Comparison of ENCODE assay signal across 11 cellular contexts in genomic region chr1:41742219-41742618, GRCh38.
DNase-seq lines count a peak whose midpoint lies in the region; ATAC-seq and TF ChIP-seq lines count a peak whose summit lies in the region.
"Had no signal": no experiment of that assay in that cellular context is flagged by ENCODE, and none has a peak within 500 bp of the region (broad histone marks: within the 10 kb centered on the region; RNA-seq: fewer than 3 reads in every experiment).

No MANE protein-coding gene starts in this region.

- H3K36me3 ChIP-seq in ACC112 (ENCODE audit: insufficient read depth, low read length) (no peaks in the 10 kb centered on the region), fibroblast of lung (ENCODE audit: control insufficient read depth, insufficient read depth, low read length) (no peaks in the 10 kb centered on the region), GM23338 (ENCODE audit: insufficient read depth) (no peaks in the 10 kb centered on the region)

- H3K27me3 Mint-ChIP-seq in GM23338 (ENCODE audit: insufficient read depth, low read depth, poor library complexity), result peaks cover 2% of the 10 kb centered on the region

- H3K9me2 ChIP-seq in GM23338 (ENCODE audit: insufficient read depth), result no peaks in the 10 kb centered on the region

- H2AFZ ChIP-seq in ACC112 (ENCODE audit: low read length, unreplicated experiment) (no peak overlapping the region), fibroblast of lung (ENCODE audit: low read length) (no peak overlapping the region), GM23338 (no peak overlapping the region)

- no peak overlapping the region for H3K4me3 Mint-ChIP-seq in GM23338

- H3K79me2 ChIP-seq in ACC112 (ENCODE audit: control insufficient read depth, insufficient read depth, low read length, unreplicated experiment) (no peaks in the 10 kb centered on the region), fibroblast of lung (ENCODE audit: control insufficient read depth, insufficient read depth, low read length) (no peaks in the 10 kb centered on the region), GM23338 (replicated peaks; ENCODE audit: insufficient read depth) (no peaks in the 10 kb centered on the region)

- no peaks in the 10 kb centered on the region for H3K36me3 Mint-ChIP-seq in GM23338 (ENCODE audit: low read depth)

- H3K27me3 ChIP-seq in ACC112 (ENCODE audit: insufficient read depth, low read length), result no peaks in the 10 kb centered on the region
- no peaks in the 10 kb centered on the region for H3K27me3 ChIP-seq in fibroblast of lung (ENCODE audit: control insufficient read depth, insufficient read depth, low read length)
- H3K27me3 ChIP-seq in GM23338 (ENCODE audit: insufficient read depth), result no peaks in the 10 kb centered on the region

- H3K27ac ChIP-seq in ACC112 (ENCODE audit: low read depth, low read length) (peak overlapping the region; percentile 81), fibroblast of lung (ENCODE audit: insufficient read depth, low read length) (peak overlapping the region; percentile 45), GM23338 (ENCODE audit: low read depth) (no peak overlapping the region)

- H4K20me1 ChIP-seq in fibroblast of lung (ENCODE audit: control insufficient read depth, extremely low read depth, insufficient read depth, low read length), result no peaks in the 10 kb centered on the region
- H4K20me1 ChIP-seq in GM23338 (replicated peaks; ENCODE audit: insufficient read depth), result no peaks in the 10 kb centered on the region

- DNase-seq in EH (ENCODE audit: low read depth) (peak; percentile 86), RKO (ENCODE audit: low spot score) (peak; percentile 20), fibroblast of lung (ENCODE audit: low read depth in 2 of 2) (peak; percentile 80 to 89), mesenteric fat pad (ENCODE audit: low spot score) (no peak), SKM-1 treated with dmso at 0.1 percent for 144 hours (lab: John Stamatoyannopoulos, UW; ENCODE audit: unreplicated experiment) (no peak), GM23338 (ENCODE audit: low spot score) (no peak)
- no peak for DNase-seq in stimulated activated naive CD4-positive, alpha-beta T cell treated with Interleukin-2 at 50 U/mL for 16 hours (lab: John Stamatoyannopoulos, UW)
- DNase-seq: GF-D8; posterior cingulate gyrus; stimulated activated naive CD4-positive, alpha-beta T cell had no signal

- H3K4me1 Mint-ChIP-seq in GM23338, result no peaks in the 10 kb centered on the region

- no peaks in the 10 kb centered on the region for H3F3A ChIP-seq in GM23338 (replicated peaks; ENCODE audit: low read depth)

- H3K27ac Mint-ChIP-seq in GM23338, result no peak overlapping the region

- no peak for ATAC-seq in GM23338

- no peak overlapping the region for H3K9ac ChIP-seq in fibroblast of lung (ENCODE audit: insufficient read depth, low read length)

- H3K4me2 ChIP-seq in fibroblast of lung (ENCODE audit: extremely low read depth, insufficient read depth, low read length) (peak overlapping the region; percentile 18), GM23338 (no peak overlapping the region)

- H3K4me3 ChIP-seq in ACC112 (ENCODE audit: low read depth, low read length) (no peak overlapping the region), fibroblast of lung (replicated peaks in 1 of 4; ENCODE audit: control extremely low read depth in 1 of 4, insufficient read depth in 1 of 4, low read depth in 3 of 4, low read length in 4 of 4) (no peak overlapping the region), GM23338 (no peak overlapping the region)

- TF ChIP-seq CTCF in fibroblast of lung (conservative IDR thresholded peaks at IDR 0.05 in 1 of 2, IDR thresholded peaks at IDR 0.05 in 1 of 2; ENCODE audit: low read depth in 1 of 2, low read length in 2 of 2) (no peak), GM23338 (conservative IDR thresholded peaks at IDR 0.05; ENCODE audit: low read depth in 2 of 2) (no peak)

- no peaks in the 10 kb centered on the region; the same call in 2 of the 3 replicates for H3K9me3 Mint-ChIP-seq in GM23338

- no peaks in the 10 kb centered on the region for H3K9me3 ChIP-seq in fibroblast of lung (ENCODE audit: control insufficient read depth, insufficient read depth, low read depth, low read length)

- H3K4me1 ChIP-seq in ACC112 (ENCODE audit: control insufficient read depth, insufficient read depth, low read length, unreplicated experiment) (peaks cover 44% of the 10 kb centered on the region), fibroblast of lung (ENCODE audit: control insufficient read depth, extremely low read depth, insufficient read depth, low read length) (peaks cover 17% of the 10 kb centered on the region), GM23338 (ENCODE audit: insufficient read depth) (no peaks in the 10 kb centered on the region)

TF ChIP-seq in GM23338, 12 proteins besides CTCF, POLR2A, EP300 and RAD21 (continues in another document):
- TF ChIP-seq JUNB (IDR thresholded peaks at IDR 0.05; ENCODE audit: unreplicated experiment) (no peak), ZNF462 (CRISPR knock-in tag; IDR thresholded peaks at IDR 0.05) (no peak), NANOG (IDR thresholded peaks at IDR 0.05; ENCODE audit: borderline replicate concordance) (no peak), ETS1 (IDR thresholded peaks at IDR 0.05) (no peak), EZH2 (IDR thresholded peaks at IDR 0.05; ENCODE audit: low read depth, unreplicated experiment) (no peak), ZNF331 (CRISPR knock-in tag; IDR thresholded peaks at IDR 0.05; ENCODE audit: low read depth) (no peak), POLR2AphosphoS5 (IDR thresholded peaks at IDR 0.05; ENCODE audit: low read depth) (no peak), EZH2phosphoT487 (IDR thresholded peaks at IDR 0.05; ENCODE audit: unreplicated experiment) (no peak), ZNF114 (CRISPR knock-in tag; IDR thresholded peaks at IDR 0.05) (no peak), CREB1 (CRISPR knock-in tag; IDR thresholded peaks at IDR 0.05; ENCODE audit: low read depth) (no peak)

Comparison
In these comparisons a context has a peak if more than half of its experiments do, and no peak if none do; other contexts are left out.
1. DNase-seq: peak in EH (single experiment), RKO (single experiment) and fibroblast of lung (2 of 2); none in mesenteric fat pad (single experiment), SKM-1 treated with dmso at 0.1 percent for 144 hours (single experiment), stimulated activated naive CD4-positive, alpha-beta T cell treated with Interleukin-2 at 50 U/mL for 16 hours (single experiment) and GM23338 (single experiment).